ENCODE assay signal across 10 cellular contexts in genomic region chr4:108787106-108787505, GRCh38. TPM values are rescaled to one million over a fixed set of nuclear protein-coding genes. Genes with fewer than 3 reads are reported as not detected.
"Had no signal": no experiment of that assay in that cellular context is flagged by ENCODE, and none has a peak within 500 bp of the region (broad histone marks: within the 10 kb centered on the region; RNA-seq: fewer than 3 reads in every experiment).

No MANE protein-coding gene starts in this region.

- ATAC-seq: GM23338, HCT116 had no signal

- H3K4me1 Mint-ChIP-seq: H9 had no signal

- H3K4me3 ChIP-seq: GM23248, GM23338, HAP-1 had no signal

- H3K4me2 ChIP-seq: GM23338 had no signal

- FAIRE-seq: H54 had no signal

- H3K4me1 ChIP-seq: HAP-1 had no signal

- H3K9ac ChIP-seq: GM23248 had no signal

- H3K27ac ChIP-seq: GM23248 had no signal

- H3K4me3 Mint-ChIP-seq: GM23338, H9, HFFc6 had no signal

- H3K9me3 Mint-ChIP-seq: GM23338, H9, HFFc6 had no signal

- DNase-seq: GM23248, GOT3, H7, H9, HCEC 1CT, HFFc6 had no signal

- H3K27ac Mint-ChIP-seq: GM23338, HFFc6 had no signal

- H3K9me3 ChIP-seq: HAP-1 had no signal

- H2AFZ ChIP-seq: GM23248 had no signal

- H3K36me3 ChIP-seq: HAP-1 had no signal

RNA-seq across cellular contexts. Expression of gene ETNPPL, which starts 24.3 kb away (rescaled TPM):
- total RNA-seq: GM23248, HFFc6 had no signal
- polyA plus RNA-seq: GM23248 had no signal
